ENCODE assay signal across 8 cellular contexts in the genomic region with DNA sequence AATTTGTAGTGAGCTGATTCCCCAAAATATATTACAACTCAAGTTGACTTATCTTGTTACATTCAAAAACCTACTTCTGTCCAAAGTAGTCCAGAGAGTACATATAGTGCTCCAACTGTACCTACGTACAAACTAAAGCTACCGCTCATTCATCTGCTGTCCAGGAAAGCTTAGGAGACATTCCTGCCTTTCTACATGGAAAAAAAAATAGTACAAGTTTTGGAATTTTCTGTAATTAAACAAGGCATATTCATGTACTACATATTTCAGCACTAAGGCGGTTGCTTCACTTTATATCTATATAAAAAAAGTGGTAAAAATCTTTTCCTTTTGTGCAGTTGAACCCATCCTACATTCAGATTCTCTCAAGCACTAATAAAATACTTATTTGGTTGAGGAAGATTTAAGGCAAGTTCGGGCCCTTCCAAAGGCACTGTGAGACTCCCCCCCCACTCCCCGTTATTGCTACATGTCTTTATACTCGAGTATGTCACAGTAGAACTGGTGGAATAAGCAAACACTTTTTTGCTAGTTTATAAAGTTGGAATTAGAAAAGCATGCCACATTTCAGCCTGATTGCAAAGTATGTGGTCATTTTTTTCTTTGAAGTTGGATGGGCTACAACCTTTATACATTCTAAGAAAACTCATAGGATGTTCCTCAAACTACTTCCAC. TPM values are rescaled to one million over a fixed set of nuclear protein-coding genes. Genes with fewer than 3 reads are reported as not detected.
DNase-seq lines count a peak whose midpoint lies in the region; ATAC-seq, FAIRE-seq and TF ChIP-seq lines count a peak whose summit lies in the region.

No MANE protein-coding gene starts in this region.

- peaks cover 43% of the 10 kb centered on the region for H3K4me1 ChIP-seq in skeletal muscle satellite cell (ENCODE audit: control insufficient read depth, insufficient read depth, low read length)

- H3K4me2 ChIP-seq in skeletal muscle satellite cell (ENCODE audit: low read length) = peak overlapping the region; percentile 81

- no peaks in the 10 kb centered on the region for H3K9me3 ChIP-seq in skeletal muscle satellite cell (replicated peaks; ENCODE audit: low read length)

- no peaks in the 10 kb centered on the region for H3K27me3 ChIP-seq in skeletal muscle satellite cell (ENCODE audit: control insufficient read depth, insufficient read depth, low read length)

- peak overlapping the region; percentile 99 for H3K27ac ChIP-seq in VCaP

- no peak for TF ChIP-seq POLR2A in H54 (IDR thresholded peaks at IDR 0.05; ENCODE audit: low read depth, low read length)

- DNase-seq in HFF-Myc (ENCODE audit: extremely low read depth, low read depth) (no peak), foreskin fibroblast (peak in 1 of 2 donors; percentile 36), H54 (ENCODE audit: insufficient read length, low spot score) (no peak), DMS53 (lab: John Stamatoyannopoulos, UW) (no peak), NCI-H187 treated with DMSO at 0.1 percent for 48 hours (lab: John Stamatoyannopoulos, UW) (no peak)

- TF ChIP-seq CTCF in HFF-Myc (IDR thresholded peaks at IDR 0.05; ENCODE audit: low read depth, low read length, missing control alignments) = no peak
- TF ChIP-seq CTCF in VCaP (conservative IDR thresholded peaks at IDR 0.05) = no peak
- no peak for TF ChIP-seq CTCF in foreskin fibroblast (IDR thresholded peaks at IDR 0.05; ENCODE audit: low read depth, low read length)

- no peak for FAIRE-seq in H54 (lab: Jason Lieb, UNC)

- peak overlapping the region; percentile 99 for H3K9ac ChIP-seq in skeletal muscle satellite cell (ENCODE audit: low read depth, low read length)

- H3K4me3 ChIP-seq in HFF-Myc (replicated peaks; ENCODE audit: low read depth, low read length) = peak overlapping the region; percentile 74
- H3K4me3 ChIP-seq in foreskin fibroblast (ENCODE audit: low read depth in 1 of 2, low read length in 2 of 2) = peak overlapping the region; percentile 87 to 92
- peak overlapping the region; percentile 97 for H3K4me3 ChIP-seq in skeletal muscle satellite cell (ENCODE audit: low read length)

- ATAC-seq in GM18498 (IDR thresholded peaks at IDR 0.05; ENCODE audit: unreplicated experiment) = no peak

- H3K36me3 ChIP-seq in skeletal muscle satellite cell (ENCODE audit: insufficient read depth, low read length) = peaks cover 37% of the 10 kb centered on the region

RNA-seq across cellular contexts. Expression of a gene that starts 3.8 kb away (rescaled TPM):
- total RNA-seq in skeletal muscle satellite cell (2012; rRNA removed) = 8.3 and 10.9 TPM in 2 replicates
